In the genomic region with DNA sequence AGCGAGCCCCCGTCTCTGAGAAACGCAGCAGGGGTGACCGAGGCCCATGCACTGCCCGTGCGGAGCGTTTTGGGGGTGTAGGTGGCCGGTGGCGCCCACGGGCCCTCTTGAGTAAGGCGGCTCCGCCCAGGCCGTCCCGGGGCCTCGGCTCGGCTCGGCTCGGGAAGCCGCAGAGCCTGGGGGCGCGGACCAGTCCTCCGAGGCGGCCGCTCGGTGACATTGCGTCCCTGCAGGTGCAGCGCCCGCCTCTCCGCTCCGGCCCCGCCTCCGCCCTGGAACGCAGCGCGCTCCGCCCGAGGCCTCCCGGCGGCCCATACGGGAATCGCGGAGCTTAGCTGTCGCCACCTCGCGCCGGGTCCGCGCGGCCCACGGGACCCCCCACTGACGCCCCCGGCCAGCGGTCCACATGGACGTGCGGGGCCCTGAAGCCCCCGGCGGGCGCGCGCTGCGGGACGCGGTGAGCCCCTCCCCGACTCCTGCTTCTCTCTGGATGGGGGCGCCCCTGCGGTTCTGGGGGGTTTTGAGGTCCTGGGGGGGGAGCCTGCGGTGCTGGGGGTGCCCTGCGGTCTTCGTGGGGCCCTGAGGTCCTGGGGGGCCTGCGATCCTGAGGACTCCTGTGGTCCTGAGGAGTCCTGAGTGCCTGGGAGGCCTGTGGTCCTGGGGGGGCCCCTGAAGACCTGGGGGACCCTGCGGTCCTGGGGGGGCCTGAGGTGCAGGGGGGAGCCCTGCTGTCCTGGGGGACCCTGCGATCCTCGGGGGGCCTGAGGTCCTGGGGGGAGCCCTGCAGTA, we compare ENCODE assay signal across 1 cellular context.
A peak's percentile ranks its signal among the peaks of the same experiment; 100 is the strongest.
TF ChIP-seq lines count a peak whose summit lies in the region.

A gene (plus strand): TSS at position 314 of the 789 bp plus-strand sequence. CDS start 93 bp downstream, at position 407.

TF ChIP-seq in HepG2, 621 proteins besides CTCF, POLR2A, EP300 and RAD21 (continued from another document and continues in another):
- TF ChIP-seq, protein P1, sequence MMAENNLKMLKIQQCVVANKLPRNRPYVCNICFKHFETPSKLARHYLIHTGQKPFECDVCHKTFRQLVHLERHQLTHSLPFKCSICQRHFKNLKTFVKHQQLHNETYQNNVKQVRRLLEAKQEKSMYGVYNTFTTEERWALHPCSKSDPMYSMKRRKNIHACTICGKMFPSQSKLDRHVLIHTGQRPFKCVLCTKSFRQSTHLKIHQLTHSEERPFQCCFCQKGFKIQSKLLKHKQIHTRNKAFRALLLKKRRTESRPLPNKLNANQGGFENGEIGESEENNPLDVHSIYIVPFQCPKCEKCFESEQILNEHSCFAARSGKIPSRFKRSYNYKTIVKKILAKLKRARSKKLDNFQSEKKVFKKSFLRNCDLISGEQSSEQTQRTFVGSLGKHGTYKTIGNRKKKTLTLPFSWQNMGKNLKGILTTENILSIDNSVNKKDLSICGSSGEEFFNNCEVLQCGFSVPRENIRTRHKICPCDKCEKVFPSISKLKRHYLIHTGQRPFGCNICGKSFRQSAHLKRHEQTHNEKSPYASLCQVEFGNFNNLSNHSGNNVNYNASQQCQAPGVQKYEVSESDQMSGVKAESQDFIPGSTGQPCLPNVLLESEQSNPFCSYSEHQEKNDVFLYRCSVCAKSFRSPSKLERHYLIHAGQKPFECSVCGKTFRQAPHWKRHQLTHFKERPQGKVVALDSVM (CRISPR knock-in tag; IDR thresholded peaks at IDR 0.05) = peak; percentile 71; the same call in 1 of the 2 replicates
- TF ChIP-seq TBL1XR1 (IDR thresholded peaks at IDR 0.05; ENCODE audit: borderline replicate concordance, low read length, partially characterized antibody) (no peak), ZNF333 (CRISPR knock-in tag; IDR thresholded peaks at IDR 0.05; ENCODE audit: borderline replicate concordance) (no peak; the same call in 1 of the 2 replicates), CAMTA2 (CRISPR knock-in tag; IDR thresholded peaks at IDR 0.05; ENCODE audit: borderline replicate concordance) (no peak), SIN3A (IDR thresholded peaks at IDR 0.05; ENCODE audit: borderline replicate concordance, low read depth, low read length) (peak; percentile 47; the same call in 1 of the 2 replicates), MXD4 (CRISPR knock-in tag; IDR thresholded peaks at IDR 0.05) (peak; percentile 20; the same call in 1 of the 2 replicates), TBP (CRISPR knock-in tag; IDR thresholded peaks at IDR 0.05) (no peak), ZFP41 (CRISPR knock-in tag; IDR thresholded peaks at IDR 0.05; ENCODE audit: borderline replicate concordance) (no peak), ZNF678 (CRISPR knock-in tag; IDR thresholded peaks at IDR 0.05) (peak; percentile 35; the same call in 1 of the 2 replicates), FOXP1 (IDR thresholded peaks at IDR 0.05) (no peak), FOXP1 (CRISPR knock-in tag; IDR thresholded peaks at IDR 0.05) (no peak), SMARCC2 (IDR thresholded peaks at IDR 0.05) (no peak), SMARCE1 (IDR thresholded peaks at IDR 0.05; ENCODE audit: borderline replicate concordance) (no peak), U2AF2 (IDR thresholded peaks at IDR 0.05; ENCODE audit: low read depth, low read length) (no peak), ZNF558 (CRISPR knock-in tag; IDR thresholded peaks at IDR 0.05; ENCODE audit: borderline replicate concordance) (no peak), CREB1 (IDR thresholded peaks at IDR 0.05) (no peak), CREB1 (CRISPR knock-in tag; IDR thresholded peaks at IDR 0.05) (no peak), HOXA7 (CRISPR knock-in tag; IDR thresholded peaks at IDR 0.05) (no peak), XBP1 (CRISPR knock-in tag; IDR thresholded peaks at IDR 0.05) (no peak), THAP11 (CRISPR knock-in tag; IDR thresholded peaks at IDR 0.05) (peak; percentile 47; the same call in 1 of the 2 replicates), MED1 (CRISPR knock-in tag; IDR thresholded peaks at IDR 0.05) (0 out of 2 replicates have a peak, but pooled peaks have one; percentile 37), JARID2 (CRISPR knock-in tag; IDR thresholded peaks at IDR 0.05; ENCODE audit: insufficient replicate concordance) (no peak), MAZ (IDR thresholded peaks at IDR 0.05; ENCODE audit: borderline replicate concordance, low read depth, low read length) (0 out of 2 replicates have a peak, but pooled peaks have one; percentile 27), MAZ (CRISPR knock-in tag; IDR thresholded peaks at IDR 0.05; ENCODE audit: low read depth) (peak; percentile 65; the same call in 1 of the 2 replicates), SP1 (IDR thresholded peaks at IDR 0.05) (no peak), SP1 (CRISPR knock-in tag; IDR thresholded peaks at IDR 0.05) (peak; percentile 51), SRF (IDR thresholded peaks at IDR 0.05; ENCODE audit: low read depth, low read length) (no peak), ZNF225 (CRISPR knock-in tag; IDR thresholded peaks at IDR 0.05) (no peak), KLF16 (CRISPR knock-in tag; IDR thresholded peaks at IDR 0.05) (0 out of 4 replicates have a peak, but pooled peaks of 1 of the 2 experiments have one; percentile 48), HDAC2 (CRISPR knock-in tag; IDR thresholded peaks at IDR 0.05) (no peak)
- TF ChIP-seq, protein P2, sequence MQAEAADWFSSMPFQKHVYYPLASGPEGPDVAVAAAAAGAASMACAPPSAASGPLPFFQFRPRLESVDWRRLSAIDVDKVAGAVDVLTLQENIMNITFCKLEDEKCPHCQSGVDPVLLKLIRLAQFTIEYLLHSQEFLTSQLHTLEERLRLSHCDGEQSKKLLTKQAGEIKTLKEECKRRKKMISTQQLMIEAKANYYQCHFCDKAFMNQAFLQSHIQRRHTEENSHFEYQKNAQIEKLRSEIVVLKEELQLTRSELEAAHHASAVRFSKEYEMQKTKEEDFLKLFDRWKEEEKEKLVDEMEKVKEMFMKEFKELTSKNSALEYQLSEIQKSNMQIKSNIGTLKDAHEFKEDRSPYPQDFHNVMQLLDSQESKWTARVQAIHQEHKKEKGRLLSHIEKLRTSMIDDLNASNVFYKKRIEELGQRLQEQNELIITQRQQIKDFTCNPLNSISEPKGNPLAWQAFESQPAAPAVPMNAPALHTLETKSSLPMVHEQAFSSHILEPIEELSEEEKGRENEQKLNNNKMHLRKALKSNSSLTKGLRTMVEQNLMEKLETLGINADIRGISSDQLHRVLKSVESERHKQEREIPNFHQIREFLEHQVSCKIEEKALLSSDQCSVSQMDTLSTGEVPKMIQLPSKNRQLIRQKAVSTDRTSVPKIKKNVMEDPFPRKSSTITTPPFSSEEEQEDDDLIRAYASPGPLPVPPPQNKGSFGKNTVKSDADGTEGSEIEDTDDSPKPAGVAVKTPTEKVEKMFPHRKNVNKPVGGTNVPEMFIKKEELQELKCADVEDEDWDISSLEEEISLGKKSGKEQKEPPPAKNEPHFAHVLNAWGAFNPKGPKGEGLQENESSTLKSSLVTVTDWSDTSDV (CRISPR knock-in tag; IDR thresholded peaks at IDR 0.05) = no peak
- TF ChIP-seq, protein P3, sequence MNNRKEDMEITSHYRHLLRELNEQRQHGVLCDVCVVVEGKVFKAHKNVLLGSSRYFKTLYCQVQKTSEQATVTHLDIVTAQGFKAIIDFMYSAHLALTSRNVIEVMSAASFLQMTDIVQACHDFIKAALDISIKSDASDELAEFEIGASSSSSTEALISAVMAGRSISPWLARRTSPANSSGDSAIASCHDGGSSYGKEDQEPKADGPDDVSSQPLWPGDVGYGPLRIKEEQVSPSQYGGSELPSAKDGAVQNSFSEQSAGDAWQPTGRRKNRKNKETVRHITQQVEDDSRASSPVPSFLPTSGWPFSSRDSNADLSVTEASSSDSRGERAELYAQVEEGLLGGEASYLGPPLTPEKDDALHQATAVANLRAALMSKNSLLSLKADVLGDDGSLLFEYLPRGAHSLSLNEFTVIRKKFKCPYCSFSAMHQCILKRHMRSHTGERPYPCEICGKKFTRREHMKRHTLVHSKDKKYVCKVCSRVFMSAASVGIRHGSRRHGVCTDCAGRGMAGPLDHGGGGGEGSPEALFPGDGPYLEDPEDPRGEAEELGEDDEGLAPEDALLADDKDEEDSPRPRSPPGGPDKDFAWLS (CRISPR knock-in tag; IDR thresholded peaks at IDR 0.05; ENCODE audit: borderline replicate concordance) = no peak
- TF ChIP-seq, protein P4, sequence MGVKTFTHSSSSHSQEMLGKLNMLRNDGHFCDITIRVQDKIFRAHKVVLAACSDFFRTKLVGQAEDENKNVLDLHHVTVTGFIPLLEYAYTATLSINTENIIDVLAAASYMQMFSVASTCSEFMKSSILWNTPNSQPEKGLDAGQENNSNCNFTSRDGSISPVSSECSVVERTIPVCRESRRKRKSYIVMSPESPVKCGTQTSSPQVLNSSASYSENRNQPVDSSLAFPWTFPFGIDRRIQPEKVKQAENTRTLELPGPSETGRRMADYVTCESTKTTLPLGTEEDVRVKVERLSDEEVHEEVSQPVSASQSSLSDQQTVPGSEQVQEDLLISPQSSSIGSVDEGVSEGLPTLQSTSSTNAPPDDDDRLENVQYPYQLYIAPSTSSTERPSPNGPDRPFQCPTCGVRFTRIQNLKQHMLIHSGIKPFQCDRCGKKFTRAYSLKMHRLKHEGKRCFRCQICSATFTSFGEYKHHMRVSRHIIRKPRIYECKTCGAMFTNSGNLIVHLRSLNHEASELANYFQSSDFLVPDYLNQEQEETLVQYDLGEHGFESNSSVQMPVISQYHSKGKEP (CRISPR knock-in tag; IDR thresholded peaks at IDR 0.05) = no peak
- TF ChIP-seq, protein P5, sequence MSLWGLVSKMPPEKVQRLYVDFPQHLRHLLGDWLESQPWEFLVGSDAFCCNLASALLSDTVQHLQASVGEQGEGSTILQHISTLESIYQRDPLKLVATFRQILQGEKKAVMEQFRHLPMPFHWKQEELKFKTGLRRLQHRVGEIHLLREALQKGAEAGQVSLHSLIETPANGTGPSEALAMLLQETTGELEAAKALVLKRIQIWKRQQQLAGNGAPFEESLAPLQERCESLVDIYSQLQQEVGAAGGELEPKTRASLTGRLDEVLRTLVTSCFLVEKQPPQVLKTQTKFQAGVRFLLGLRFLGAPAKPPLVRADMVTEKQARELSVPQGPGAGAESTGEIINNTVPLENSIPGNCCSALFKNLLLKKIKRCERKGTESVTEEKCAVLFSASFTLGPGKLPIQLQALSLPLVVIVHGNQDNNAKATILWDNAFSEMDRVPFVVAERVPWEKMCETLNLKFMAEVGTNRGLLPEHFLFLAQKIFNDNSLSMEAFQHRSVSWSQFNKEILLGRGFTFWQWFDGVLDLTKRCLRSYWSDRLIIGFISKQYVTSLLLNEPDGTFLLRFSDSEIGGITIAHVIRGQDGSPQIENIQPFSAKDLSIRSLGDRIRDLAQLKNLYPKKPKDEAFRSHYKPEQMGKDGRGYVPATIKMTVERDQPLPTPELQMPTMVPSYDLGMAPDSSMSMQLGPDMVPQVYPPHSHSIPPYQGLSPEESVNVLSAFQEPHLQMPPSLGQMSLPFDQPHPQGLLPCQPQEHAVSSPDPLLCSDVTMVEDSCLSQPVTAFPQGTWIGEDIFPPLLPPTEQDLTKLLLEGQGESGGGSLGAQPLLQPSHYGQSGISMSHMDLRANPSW (CRISPR knock-in tag; IDR thresholded peaks at IDR 0.05; ENCODE audit: borderline replicate concordance) = no peak
- TF ChIP-seq, protein P6, sequence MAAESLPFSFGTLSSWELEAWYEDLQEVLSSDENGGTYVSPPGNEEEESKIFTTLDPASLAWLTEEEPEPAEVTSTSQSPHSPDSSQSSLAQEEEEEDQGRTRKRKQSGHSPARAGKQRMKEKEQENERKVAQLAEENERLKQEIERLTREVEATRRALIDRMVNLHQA (CRISPR knock-in tag; IDR thresholded peaks at IDR 0.05) = no peak
- TF ChIP-seq, protein P7, sequence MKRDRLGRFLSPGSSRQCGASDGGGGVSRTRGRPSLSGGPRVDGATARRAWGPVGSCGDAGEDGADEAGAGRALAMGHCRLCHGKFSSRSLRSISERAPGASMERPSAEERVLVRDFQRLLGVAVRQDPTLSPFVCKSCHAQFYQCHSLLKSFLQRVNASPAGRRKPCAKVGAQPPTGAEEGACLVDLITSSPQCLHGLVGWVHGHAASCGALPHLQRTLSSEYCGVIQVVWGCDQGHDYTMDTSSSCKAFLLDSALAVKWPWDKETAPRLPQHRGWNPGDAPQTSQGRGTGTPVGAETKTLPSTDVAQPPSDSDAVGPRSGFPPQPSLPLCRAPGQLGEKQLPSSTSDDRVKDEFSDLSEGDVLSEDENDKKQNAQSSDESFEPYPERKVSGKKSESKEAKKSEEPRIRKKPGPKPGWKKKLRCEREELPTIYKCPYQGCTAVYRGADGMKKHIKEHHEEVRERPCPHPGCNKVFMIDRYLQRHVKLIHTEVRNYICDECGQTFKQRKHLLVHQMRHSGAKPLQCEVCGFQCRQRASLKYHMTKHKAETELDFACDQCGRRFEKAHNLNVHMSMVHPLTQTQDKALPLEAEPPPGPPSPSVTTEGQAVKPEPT (CRISPR knock-in tag; IDR thresholded peaks at IDR 0.05; ENCODE audit: low read depth) = no peak
- TF ChIP-seq, protein P8, sequence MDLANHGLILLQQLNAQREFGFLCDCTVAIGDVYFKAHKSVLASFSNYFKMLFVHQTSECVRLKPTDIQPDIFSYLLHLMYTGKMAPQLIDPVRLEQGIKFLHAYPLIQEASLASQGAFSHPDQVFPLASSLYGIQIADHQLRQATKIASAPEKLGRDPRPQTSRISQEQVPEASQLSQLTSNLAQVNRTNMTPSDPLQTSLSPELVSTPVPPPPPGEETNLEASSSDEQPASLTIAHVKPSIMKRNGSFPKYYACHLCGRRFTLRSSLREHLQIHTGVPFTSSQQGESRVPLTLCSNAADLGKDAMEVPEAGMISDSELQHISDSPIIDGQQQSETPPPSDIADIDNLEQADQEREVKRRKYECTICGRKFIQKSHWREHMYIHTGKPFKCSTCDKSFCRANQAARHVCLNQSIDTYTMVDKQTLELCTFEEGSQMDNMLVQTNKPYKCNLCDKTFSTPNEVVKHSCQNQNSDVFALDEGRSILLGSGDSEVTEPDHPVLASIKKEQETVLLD (CRISPR knock-in tag; IDR thresholded peaks at IDR 0.05; ENCODE audit: low read depth) = no peak
- TF ChIP-seq, protein P9, sequence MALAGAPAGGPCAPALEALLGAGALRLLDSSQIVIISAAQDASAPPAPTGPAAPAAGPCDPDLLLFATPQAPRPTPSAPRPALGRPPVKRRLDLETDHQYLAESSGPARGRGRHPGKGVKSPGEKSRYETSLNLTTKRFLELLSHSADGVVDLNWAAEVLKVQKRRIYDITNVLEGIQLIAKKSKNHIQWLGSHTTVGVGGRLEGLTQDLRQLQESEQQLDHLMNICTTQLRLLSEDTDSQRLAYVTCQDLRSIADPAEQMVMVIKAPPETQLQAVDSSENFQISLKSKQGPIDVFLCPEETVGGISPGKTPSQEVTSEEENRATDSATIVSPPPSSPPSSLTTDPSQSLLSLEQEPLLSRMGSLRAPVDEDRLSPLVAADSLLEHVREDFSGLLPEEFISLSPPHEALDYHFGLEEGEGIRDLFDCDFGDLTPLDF (CRISPR knock-in tag; IDR thresholded peaks at IDR 0.05) = no peak; the same call in 1 of the 2 replicates
